ENCODE assay signal across 23 cellular contexts in the genomic region with DNA sequence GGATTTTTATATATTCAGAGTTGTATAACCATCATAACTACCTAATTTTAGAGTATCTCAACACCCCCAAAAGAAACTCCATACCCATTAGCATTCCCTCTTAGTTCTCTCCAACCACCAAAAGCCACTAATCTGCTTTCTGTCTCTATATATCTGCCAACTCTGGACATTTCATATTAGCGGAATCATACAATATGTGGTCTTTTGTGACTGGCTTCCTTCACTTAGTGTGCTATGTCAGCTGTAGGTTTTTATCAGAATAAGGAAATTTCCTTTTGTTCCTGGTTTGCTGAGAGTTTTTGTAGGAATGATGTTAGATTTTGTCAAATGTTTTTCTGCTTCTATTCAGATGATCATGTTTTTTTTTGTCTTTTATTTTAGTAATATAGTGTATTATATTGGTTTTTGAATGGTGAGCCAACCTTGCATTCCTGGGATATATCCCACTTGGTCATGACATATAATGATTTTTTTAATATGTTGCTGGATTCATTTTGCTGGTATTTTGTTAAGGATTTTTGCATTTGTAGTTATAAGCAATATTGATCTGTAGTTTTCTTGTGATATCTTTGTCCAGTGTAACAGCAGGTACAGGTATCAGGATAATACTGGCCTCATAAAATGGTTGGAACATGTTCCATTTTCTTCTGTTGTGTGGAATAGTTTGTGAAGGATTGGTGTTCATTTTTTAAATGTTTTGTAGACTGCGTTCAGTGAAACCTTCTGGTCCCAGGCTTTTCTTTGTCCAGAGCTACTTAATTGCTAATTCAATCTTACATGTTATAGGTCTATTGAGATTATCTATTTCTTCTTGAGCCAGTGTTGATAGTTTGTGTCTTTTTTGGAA. TPM values are rescaled to one million over a fixed set of nuclear protein-coding genes. Genes with fewer than 3 reads are reported as not detected.
"Had no signal": no experiment of that assay in that cellular context is flagged by ENCODE, and none has a peak within 500 bp of the region (broad histone marks: within the 10 kb centered on the region; RNA-seq: fewer than 3 reads in every experiment).

No MANE protein-coding gene starts in this region.

- DNase-seq: effector memory CD4-positive, alpha-beta T cell; glutamatergic neuron; islet precursor cell; left lung; lower lobe of right lung; nucleus accumbens; pancreas; right cardiac atrium; small intestine; stimulated activated CD4-positive, alpha-beta T cell treated with anti-CD3 and anti-CD28 coated beads, Interleukin-12 subunit alpha, Interleukin-12 subunit beta, amount 100 ng/mL, for 4 hours; stimulated activated naive CD8-positive, alpha-beta T cell treated with anti-CD3 and anti-CD28 coated beads, Interleukin-15, Interleukin-2, amounts not matched to agents 100 U/mL and 50 U/mL, for 24 hours; thyroid gland had no signal

- H3K27me3 ChIP-seq: esophagus muscularis mucosa, gastroesophageal sphincter, left lung, neural progenitor cell, pancreas, suprapubic skin, thyroid gland, vagina had no signal

- H3K9me3 Mint-ChIP-seq: memory B cell; natural killer cell treated with Interleukin-12 subunit alpha and Interleukin-12 subunit beta and Interleukin-15 and Interleukin-18, amount 100 ng/mL, for 72 hours; neural progenitor cell; type B pancreatic cell had no signal

- H3K4me1 Mint-ChIP-seq: memory B cell, mesothelial cell of epicardium, neural progenitor cell had no signal

- ATAC-seq: gastroesophageal sphincter; left lung; lower lobe of right lung; natural killer cell treated with Interleukin-12 subunit alpha and Interleukin-12 subunit beta and Interleukin-15 and Interleukin-18, amount 100 ng/mL, for 72 hours; pancreas; right cardiac atrium; stimulated activated naive CD8-positive, alpha-beta T cell treated with anti-CD3 and anti-CD28 coated beads, Interleukin-15, Interleukin-2, amounts not matched to agents 100 U/mL and 50 U/mL, for 24 hours had no signal

- H3K27ac ChIP-seq: epithelial cell of prostate, esophagus muscularis mucosa, gastroesophageal sphincter, left lung, lower lobe of right lung, neural progenitor cell, pancreas, suprapubic skin, thyroid gland, vagina had no signal

- H3K27ac Mint-ChIP-seq: memory B cell, mesothelial cell of epicardium, neural progenitor cell, progenitor cell of endocrine pancreas, type B pancreatic cell had no signal

- H3K4me1 ChIP-seq: gastroesophageal sphincter, lower lobe of right lung, neural progenitor cell, pancreas, thyroid gland, vagina had no signal

- H3K9me3 ChIP-seq: esophagus muscularis mucosa, gastroesophageal sphincter, left lung, lower lobe of right lung, pancreas, thyroid gland, vagina had no signal

- H3K4me2 ChIP-seq: neural progenitor cell had no signal

- H3K27me3 Mint-ChIP-seq: memory B cell; natural killer cell treated with Interleukin-12 subunit alpha and Interleukin-12 subunit beta and Interleukin-15 and Interleukin-18, amount 100 ng/mL, for 72 hours; progenitor cell of endocrine pancreas; type B pancreatic cell had no signal

- H3K4me3 Mint-ChIP-seq: memory B cell; mesothelial cell of epicardium; natural killer cell treated with Interleukin-12 subunit alpha and Interleukin-12 subunit beta and Interleukin-15 and Interleukin-18, amount 100 ng/mL, for 72 hours; neural progenitor cell; type B pancreatic cell had no signal

- H2AFZ ChIP-seq: neural progenitor cell had no signal

- H3K4me3 ChIP-seq: esophagus muscularis mucosa, gastroesophageal sphincter, left lung, lower lobe of right lung, neural progenitor cell, pancreas, suprapubic skin, thyroid gland, vagina had no signal

RNA-seq across cellular contexts. Expression of a gene that starts 54.1 kb away (rescaled TPM):
- total RNA-seq: gastroesophageal sphincter, mesothelial cell of epicardium, vagina had no signal
